In genomic region chr22:43670545-43670944, GRCh38 we compare ENCODE assay signal across 1 cellular context.
TF ChIP-seq lines count a peak whose summit lies in the region.

No MANE protein-coding gene starts in this region.

TF ChIP-seq in WTC11, 78 proteins besides CTCF, POLR2A, EP300 and RAD21 (continued from another document):
- TF ChIP-seq ZSCAN18 (CRISPR knock-in tag; IDR thresholded peaks at IDR 0.05), result no peak
- TF ChIP-seq MXD4 (CRISPR knock-in tag; IDR thresholded peaks at IDR 0.05; ENCODE audit: borderline replicate concordance), result no peak
- TF ChIP-seq FOXK1 (CRISPR knock-in tag; IDR thresholded peaks at IDR 0.05), result no peak
